8 cellular contexts compared by ENCODE assay signal in the genomic region with DNA sequence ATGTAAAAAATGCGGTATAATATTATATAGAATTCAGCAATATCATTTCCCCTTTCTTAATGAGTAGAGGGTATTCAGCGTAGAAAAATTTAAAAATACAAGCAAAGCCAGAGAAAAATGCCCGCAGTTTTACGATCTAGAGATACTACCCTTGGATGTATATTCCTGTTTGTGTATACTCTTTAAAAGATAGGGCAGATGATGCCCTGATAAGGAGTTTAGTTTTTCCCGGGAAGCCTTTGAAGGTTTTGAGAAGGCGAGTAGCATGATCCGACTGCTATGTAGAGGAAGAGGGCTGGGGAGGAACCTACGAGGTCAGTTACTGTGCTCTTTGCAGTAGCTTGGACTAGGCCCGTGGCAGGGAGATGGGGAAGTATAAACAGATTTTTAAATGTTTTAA. TPM values are rescaled to one million over a fixed set of nuclear protein-coding genes. Genes with fewer than 3 reads are reported as not detected.
A peak's percentile ranks its signal among the peaks of the same experiment; 100 is the strongest.
DNase-seq lines count a peak whose midpoint lies in the region; ATAC-seq and TF ChIP-seq lines count a peak whose summit lies in the region.

No MANE protein-coding gene starts in this region.

- in situ Hi-C loops in astrocyte of the spinal cord (cut with HindIII; ENCODE audit: low sequenced_read_pairs): no loop called here

- H3K27ac Mint-ChIP-seq in activated CD4-positive, alpha-beta T cell treated with anti-CD3 and anti-CD28 coated beads, Interleukin-2, amount 10 ng/mL, durations not matched to agents 24 days and 14 days: peak overlapping the region; percentile 84
- peak overlapping the region; percentile 69 for H3K27ac Mint-ChIP-seq in stimulated activated memory B cell treated with anti-CD40 and anti-IgM and Interleukin-4, amounts not matched to agents 10 μg/mL and 1 μg/mL and 100 μg/mL, for 72 hours

- H3K4me3 Mint-ChIP-seq in activated CD4-positive, alpha-beta T cell treated with anti-CD3 and anti-CD28 coated beads, Interleukin-2, amount 10 ng/mL, durations not matched to agents 24 days and 14 days: peak overlapping the region; percentile 92
- H3K4me3 Mint-ChIP-seq in stimulated activated memory B cell treated with anti-CD40 and anti-IgM and Interleukin-4, amounts not matched to agents 10 μg/mL and 1 μg/mL and 100 μg/mL, for 72 hours: peak overlapping the region; percentile 83

- H3K4me3 ChIP-seq in astrocyte of the spinal cord (ENCODE audit: low read depth, low read length): peak overlapping the region; percentile 57

- peaks cover 36% of the 10 kb centered on the region for H3K4me1 Mint-ChIP-seq in activated CD4-positive, alpha-beta T cell treated with anti-CD3 and anti-CD28 coated beads, Interleukin-2, amount 10 ng/mL, durations not matched to agents 24 days and 14 days
- H3K4me1 Mint-ChIP-seq in stimulated activated memory B cell treated with anti-CD40 and anti-IgM and Interleukin-4, amounts not matched to agents 10 μg/mL and 1 μg/mL and 100 μg/mL, for 72 hours: peaks cover 40% of the 10 kb centered on the region

- peak; percentile 37 for ATAC-seq in stimulated activated memory B cell treated with anti-CD40 and anti-IgM and Interleukin-4, amounts not matched to agents 10 μg/mL and 1 μg/mL and 100 μg/mL, for 72 hours
- no peak for ATAC-seq in GM18858 (IDR thresholded peaks at IDR 0.05; ENCODE audit: unreplicated experiment)

- H3K9me3 Mint-ChIP-seq in activated CD4-positive, alpha-beta T cell treated with anti-CD3 and anti-CD28 coated beads, Interleukin-2, amount 10 ng/mL, durations not matched to agents 24 days and 14 days: no peaks in the 10 kb centered on the region
- H3K9me3 Mint-ChIP-seq in stimulated activated memory B cell treated with anti-CD40 and anti-IgM and Interleukin-4, amounts not matched to agents 10 μg/mL and 1 μg/mL and 100 μg/mL, for 72 hours: no peaks in the 10 kb centered on the region

- peak; percentile 69 for DNase-seq in activated CD4-positive, alpha-beta T cell treated with anti-CD3 and anti-CD28 coated beads, Interleukin-2, amount 10 ng/mL, durations not matched to agents 24 days and 14 days
- no peak for DNase-seq in activated CD4-positive, alpha-beta T cell treated with anti-CD3 and anti-CD28 coated beads for 4 hours
- DNase-seq in NCI-H526 treated with DMSO at 0.1 percent for 48 hours (lab: John Stamatoyannopoulos, UW): peak; percentile 14
- peak; percentile 36 for DNase-seq in astrocyte of the spinal cord (ENCODE audit: low read depth, low spot score)
- DNase-seq in inferior parietal cortex (ENCODE audit: extremely low spot score): peak; percentile 65
- no peak for DNase-seq in UCSD-AML1 (lab: John Stamatoyannopoulos, UW; ENCODE audit: unreplicated experiment)

- TF ChIP-seq CTCF in astrocyte of the spinal cord (IDR thresholded peaks at IDR 0.05; ENCODE audit: low read depth, low read length): no peak

- peaks cover 28% of the 10 kb centered on the region for H3K36me3 Mint-ChIP-seq in activated CD4-positive, alpha-beta T cell treated with anti-CD3 and anti-CD28 coated beads, Interleukin-2, amount 10 ng/mL, durations not matched to agents 24 days and 14 days (ENCODE audit: low read depth)
- H3K36me3 Mint-ChIP-seq in stimulated activated memory B cell treated with anti-CD40 and anti-IgM and Interleukin-4, amounts not matched to agents 10 μg/mL and 1 μg/mL and 100 μg/mL, for 72 hours: peaks cover 19% of the 10 kb centered on the region

- H3K27me3 Mint-ChIP-seq in activated CD4-positive, alpha-beta T cell treated with anti-CD3 and anti-CD28 coated beads, Interleukin-2, amount 10 ng/mL, durations not matched to agents 24 days and 14 days: no peaks in the 10 kb centered on the region
- H3K27me3 Mint-ChIP-seq in stimulated activated memory B cell treated with anti-CD40 and anti-IgM and Interleukin-4, amounts not matched to agents 10 μg/mL and 1 μg/mL and 100 μg/mL, for 72 hours: no peaks in the 10 kb centered on the region

- intact Hi-C loops in activated CD4-positive, alpha-beta T cell treated with anti-CD3 and anti-CD28 coated beads, Interleukin-2, amount 10 ng/mL, durations not matched to agents 24 days and 14 days (cut with micrococcal nuclease): loop anchor here (1.0 to 5.0 kb wide), 3 partner anchors 62 to 459 kb away; a partner anchor contains a TSS

RNA-seq across cellular contexts. Expression of a gene that starts 1.2 kb away (rescaled TPM):
- 58.4 and 62.2 TPM in 2 replicates for total RNA-seq in activated CD4-positive, alpha-beta T cell treated with anti-CD3 and anti-CD28 coated beads, Interleukin-2, amount 10 ng/mL, durations not matched to agents 24 days and 14 days

Comparison
In these comparisons a context has a peak if more than half of its experiments do, and no peak if none do; other contexts are left out.
1. DNase-seq: peak in activated CD4-positive, alpha-beta T cell treated with anti-CD3 and anti-CD28 coated beads, Interleukin-2, amount 10 ng/mL, durations not matched to agents 24 days and 14 days (single experiment), NCI-H526 treated with DMSO at 0.1 percent for 48 hours (single experiment), astrocyte of the spinal cord (single experiment) and inferior parietal cortex (single experiment); none in activated CD4-positive, alpha-beta T cell treated with anti-CD3 and anti-CD28 coated beads for 4 hours (0 of 2) and UCSD-AML1 (single experiment).